In genomic region chr6:144993870-144994269, GRCh38 we compare ENCODE assay signal across 22 cellular contexts.
DNase-seq lines count a peak whose midpoint lies in the region; ATAC-seq and TF ChIP-seq lines count a peak whose summit lies in the region.
"Had no signal": no experiment of that assay in that cellular context is flagged by ENCODE, and none has a peak within 500 bp of the region (broad histone marks: within the 10 kb centered on the region; RNA-seq: fewer than 3 reads in every experiment).

No MANE protein-coding gene starts in this region.

- POLR2A ChIA-PET in RWPE1 (lab: Yijun Ruan, JAX; ENCODE audit: low non-redundant PET), result no interaction called here

- no peak overlapping the region for H3K27ac ChIP-seq in RWPE1
- H3K27ac ChIP-seq: KMS-11, parathyroid adenoma, SK-N-MC, testis had no signal

- TF ChIP-seq CTCF in cardiac fibroblast (IDR thresholded peaks at IDR 0.05; ENCODE audit: low read depth, low read length), result no peak
- TF ChIP-seq CTCF in RWPE1 (conservative IDR thresholded peaks at IDR 0.05; ENCODE audit: low read depth), result no peak

- DNase-seq in EL (peak; percentile 40), M059J (ENCODE audit: low read depth) (peak; percentile 67), cardiac fibroblast (ENCODE audit: low read depth in 2 of 2) (peak; percentile 4 to 38), iris pigment epithelial cell (ENCODE audit: low read depth) (peak; percentile 66), NCI-H1417 (lab: John Stamatoyannopoulos, UW) (no peak), RWPE1 (ENCODE audit: low spot score) (no peak)
- no peak for DNase-seq in activated CD8-positive, alpha-beta memory T cell treated with anti-CD3 and anti-CD28 coated beads, Interleukin-2, amount 50 U/mL, for 4 hours
- DNase-seq: activated CD4-positive, alpha-beta memory T cell treated with anti-CD3 and anti-CD28 coated beads, Interleukin-2, amount 10 ng/mL, durations not matched to agents 7 days and 5 days; activated CD4-positive, CD25-positive, alpha-beta regulatory T cell; activated naive CD4-positive, alpha-beta T cell treated with anti-CD3 and anti-CD28 coated beads, Interleukin-2, amount 10 ng/mL, durations not matched to agents 7 days and 5 days; activated T-cell treated with anti-CD3 and anti-CD28 coated beads, Interleukin-2, amount 50 U/mL, for 24 hours; GF-D8; natural killer cell; NCI-H1930; NCI-H345; testis had no signal

- CTCF ChIA-PET in RWPE1 (lab: Yijun Ruan, JAX), result interaction anchor here (0.6 to 0.8 kb wide), 2 partner anchors 145 to 681 kb away, joined by 4 to 6 read pairs; no protein-coding TSS in a partner anchor

- no peak overlapping the region for H3K4me3 ChIP-seq in cardiac fibroblast (replicated peaks in 1 of 2; ENCODE audit: low read depth in 2 of 2, low read length in 2 of 2)
- H3K4me3 ChIP-seq: SK-N-MC, testis had no signal

- no peak for ATAC-seq in GM18909 (IDR thresholded peaks at IDR 0.05; ENCODE audit: poor library complexity, unreplicated experiment)
- ATAC-seq: natural killer cell; Panc1; stimulated activated effector memory CD8-positive, alpha-beta T cell treated with anti-CD3 and anti-CD28 coated beads, Interleukin-12 subunit alpha, Interleukin-12 subunit beta, amount 100 ng/mL, for 72 hours had no signal

Comparison
In these comparisons a context has a peak if more than half of its experiments do, and no peak if none do; other contexts are left out.
1. DNase-seq: peak in EL (single experiment), M059J (single experiment), cardiac fibroblast (2 of 2) and iris pigment epithelial cell (single experiment); none in NCI-H1417 (0 of 3), activated CD8-positive, alpha-beta memory T cell treated with anti-CD3 and anti-CD28 coated beads, Interleukin-2, amount 50 U/mL, for 4 hours (single experiment) and RWPE1 (single experiment).